In the genomic region with DNA sequence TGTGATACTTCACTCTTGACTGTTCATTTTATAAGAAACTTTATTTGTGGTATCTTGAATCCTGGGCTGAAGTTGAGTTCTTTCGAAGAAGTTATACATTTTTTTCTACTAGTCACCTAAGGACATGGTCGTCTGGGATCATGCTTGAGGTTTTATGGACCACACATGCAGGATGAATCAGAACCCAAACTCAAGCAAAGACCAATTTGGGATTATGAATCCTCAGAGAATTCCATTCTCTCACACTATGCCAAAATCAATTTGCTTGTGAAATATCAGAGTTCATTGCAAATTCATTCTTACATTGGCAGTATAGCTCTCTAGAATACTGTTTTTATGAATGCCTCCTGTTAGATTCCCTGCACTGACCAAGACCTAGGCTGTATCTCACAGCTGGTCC, we compare ENCODE assay signal across 32 cellular contexts.
DNase-seq lines count a peak whose midpoint lies in the region; ATAC-seq, FAIRE-seq and TF ChIP-seq lines count a peak whose summit lies in the region.
"Had no signal": no experiment of that assay in that cellular context is flagged by ENCODE, and none has a peak within 500 bp of the region (broad histone marks: within the 10 kb centered on the region; RNA-seq: fewer than 3 reads in every experiment).

No MANE protein-coding gene starts in this region.

- peaks cover 9% of the 10 kb centered on the region for H3K4me1 Mint-ChIP-seq in astrocyte (ENCODE audit: low read depth, unreplicated experiment)
- H3K4me1 Mint-ChIP-seq: activated CD4-positive, alpha-beta T cell treated with anti-CD3 and anti-CD28 coated beads, Interleukin-2, amount 10 ng/mL, durations not matched to agents 24 days and 14 days; memory B cell; neural crest cell; stimulated activated naive B cell treated with anti-CD40 and anti-IgM and Interleukin-4, amounts not matched to agents 10 μg/mL and 1 μg/mL and 100 μg/mL, for 72 hours had no signal

- WGBS in GM23248 (ENCODE audit: low coverage in 1 of 2, low lambda C conversion rate in 2 of 2, missing lambda C conversion rate in 2 of 2), 2 experiments, result 30 to 41% methylated on average over 2 of the region's 2 CpGs

- no peak for ATAC-seq in HG03571 (IDR thresholded peaks at IDR 0.05; ENCODE audit: unreplicated experiment)
- no peak for ATAC-seq in stimulated activated naive CD8-positive, alpha-beta T cell treated with anti-CD3 and anti-CD28 coated beads, Interleukin-15, Interleukin-2, amounts not matched to agents 100 U/mL and 50 U/mL, for 24 hours
- no peak for ATAC-seq in HG03175 (IDR thresholded peaks at IDR 0.05; ENCODE audit: unreplicated experiment)
- ATAC-seq: activated T-cell treated with anti-CD3 and anti-CD28 coated beads, Interleukin-2, amount 50 U/mL, for 4 hours; gastrocnemius medialis; right cardiac atrium; stimulated activated naive B cell treated with anti-CD40 and anti-IgM and Interleukin-4, amounts not matched to agents 10 μg/mL and 1 μg/mL and 100 μg/mL, for 72 hours had no signal

- H3K4me2 ChIP-seq in GM23248 (ENCODE audit: unreplicated experiment) (no peak overlapping the region), astrocyte (ENCODE audit: low read length) (no peak overlapping the region)
- H3K4me2 ChIP-seq: BLaER1, hepatocyte had no signal

- H3K9ac ChIP-seq in GM23248 (no peak overlapping the region), astrocyte (ENCODE audit: low read length) (no peak overlapping the region)
- H3K9ac ChIP-seq: BLaER1 had no signal

- no peaks in the 10 kb centered on the region for H4K20me1 ChIP-seq in GM23248 (ENCODE audit: insufficient read depth)
- no peaks in the 10 kb centered on the region for H4K20me1 ChIP-seq in astrocyte (ENCODE audit: insufficient read depth, low read length)
- H4K20me1 ChIP-seq: BLaER1 had no signal

- in situ Hi-C loops in GM23248 (cut with MboI), result no loop called here

- H3K79me2 ChIP-seq in GM23248 (ENCODE audit: insufficient read depth) (no peaks in the 10 kb centered on the region), astrocyte (ENCODE audit: insufficient read depth, low read length) (no peaks in the 10 kb centered on the region)
- H3K79me2 ChIP-seq: hepatocyte had no signal

- no peak for TF ChIP-seq CTCF in AG09309 (IDR thresholded peaks at IDR 0.05; ENCODE audit: control insufficient read depth, insufficient read depth, low read depth, low read length, missing control alignments)
- TF ChIP-seq CTCF in astrocyte (IDR thresholded peaks at IDR 0.05; ENCODE audit: insufficient read depth, low read depth, low read length), result no peak

- H3K4me1 ChIP-seq in GM23248 (ENCODE audit: insufficient read depth) (peaks cover 7% of the 10 kb centered on the region; the same call in 1 of the 2 replicates), astrocyte (ENCODE audit: insufficient read depth, low read length) (no peaks in the 10 kb centered on the region)
- H3K4me1 ChIP-seq: BLaER1, gastrocnemius medialis, testis had no signal

- H3F3A ChIP-seq in GM23248 (ENCODE audit: insufficient read depth), result no peaks in the 10 kb centered on the region

- H3K9me2 ChIP-seq in GM23248 (ENCODE audit: insufficient read depth), result no peaks in the 10 kb centered on the region

- no peaks in the 10 kb centered on the region for H3K27me3 ChIP-seq in GM23248 (replicated peaks; ENCODE audit: insufficient read depth)
- H3K27me3 ChIP-seq in astrocyte (ENCODE audit: insufficient read depth, low read length), result no peaks in the 10 kb centered on the region
- H3K27me3 ChIP-seq: BLaER1, brain microvascular endothelial cell, gastrocnemius medialis, hepatocyte, testis had no signal

- H3K36me3 Mint-ChIP-seq in astrocyte (ENCODE audit: low read depth, unreplicated experiment), result no peaks in the 10 kb centered on the region
- H3K36me3 Mint-ChIP-seq: memory B cell; stimulated activated naive B cell treated with anti-CD40 and anti-IgM and Interleukin-4, amounts not matched to agents 10 μg/mL and 1 μg/mL and 100 μg/mL, for 72 hours had no signal

- H3K4me3 ChIP-seq in AG09309 (ENCODE audit: control insufficient read depth, low read depth, low read length), result no peak overlapping the region
- H3K4me3 ChIP-seq in GM23248, result no peak overlapping the region
- no peak overlapping the region for H3K4me3 ChIP-seq in astrocyte (ENCODE audit: insufficient read depth, low read depth, low read length)
- H3K4me3 ChIP-seq: BLaER1, gastrocnemius medialis, hepatocyte had no signal

- no peaks in the 10 kb centered on the region for H3K27me3 Mint-ChIP-seq in astrocyte (ENCODE audit: low read depth, unreplicated experiment)

- H3K9me3 Mint-ChIP-seq in astrocyte (ENCODE audit: unreplicated experiment), result peaks cover 3% of the 10 kb centered on the region
- H3K9me3 Mint-ChIP-seq: activated CD4-positive, alpha-beta T cell treated with anti-CD3 and anti-CD28 coated beads, Interleukin-2, amount 10 ng/mL, durations not matched to agents 24 days and 14 days; neural crest cell had no signal

- H3K27ac ChIP-seq in GM23248 (no peak overlapping the region), astrocyte (ENCODE audit: low read depth, low read length) (no peak overlapping the region)
- H3K27ac ChIP-seq: BLaER1, brain microvascular endothelial cell, epithelial cell of prostate, gastrocnemius medialis, hepatocyte, testis, WERI-Rb-1 had no signal

- H2AFZ ChIP-seq in GM23248 (no peak overlapping the region), astrocyte (ENCODE audit: low read depth, low read length) (no peak overlapping the region)
- H2AFZ ChIP-seq: hepatocyte had no signal

- FAIRE-seq in astrocyte (lab: Jason Lieb, UNC), result no peak
- FAIRE-seq: urothelium cell line had no signal

- H3K27ac Mint-ChIP-seq in astrocyte (ENCODE audit: unreplicated experiment), result no peak overlapping the region
- H3K27ac Mint-ChIP-seq: activated CD4-positive, alpha-beta T cell treated with anti-CD3 and anti-CD28 coated beads, Interleukin-2, amount 10 ng/mL, durations not matched to agents 24 days and 14 days; memory B cell; stimulated activated naive B cell treated with anti-CD40 and anti-IgM and Interleukin-4, amounts not matched to agents 10 μg/mL and 1 μg/mL and 100 μg/mL, for 72 hours had no signal

- H3K36me3 ChIP-seq in GM23248 (ENCODE audit: low read depth) (no peaks in the 10 kb centered on the region), astrocyte (ENCODE audit: insufficient read depth, low read length) (no peaks in the 10 kb centered on the region)
- H3K36me3 ChIP-seq: BLaER1, brain microvascular endothelial cell, gastrocnemius medialis, WERI-Rb-1 had no signal

- no peaks in the 10 kb centered on the region for H3K9me3 ChIP-seq in GM23248 (ENCODE audit: low read depth)
- H3K9me3 ChIP-seq in astrocyte (ENCODE audit: insufficient read depth, low read depth, low read length), result no peaks in the 10 kb centered on the region
- H3K9me3 ChIP-seq: gastrocnemius medialis, testis had no signal

- DNase-seq in AG09309 (ENCODE audit: low read depth), result peak; percentile 87
- peak; percentile 61 for DNase-seq in GM23248
- peak; percentile 89 for DNase-seq in astrocyte (ENCODE audit: low read depth)
- peak; percentile 6 for DNase-seq in iris pigment epithelial cell (ENCODE audit: low read depth)
- no peak for DNase-seq in NCI-H82 treated with DMSO at 0.1 percent for 48 hours (lab: John Stamatoyannopoulos, UW; ENCODE audit: unreplicated experiment)
- DNase-seq in stimulated activated naive CD8-positive, alpha-beta T cell treated with anti-CD3 and anti-CD28 coated beads, Interleukin-15, Interleukin-2, amounts not matched to agents 100 U/mL and 50 U/mL, for 24 hours, result no peak
- DNase-seq: activated gamma-delta T cell treated with Interleukin-2 at 50 U/mL for 16 hours; activated T-cell treated with anti-CD3 and anti-CD28 coated beads, Interleukin-2, amount 50 U/mL, for 4 hours; brain microvascular endothelial cell; COR-L47; DMS53; effector CD4-positive, alpha-beta T cell; gastrocnemius medialis; NCI-H1092; NCI-H1694 treated with DMSO at 0.1 percent for 48 hours; NCI-H2171; NCI-H510A; SHP77 treated with DMSO at 0.1 percent for 48 hours; stimulated activated naive B cell treated with anti-CD40 and anti-IgM and Interleukin-4, amounts not matched to agents 10 μg/mL and 1 μg/mL and 100 μg/mL, for 72 hours; T1000; testis; WERI-Rb-1 had no signal

- no peak overlapping the region for H3K4me3 Mint-ChIP-seq in astrocyte (ENCODE audit: unreplicated experiment)
- H3K4me3 Mint-ChIP-seq: activated CD4-positive, alpha-beta T cell treated with anti-CD3 and anti-CD28 coated beads, Interleukin-2, amount 10 ng/mL, durations not matched to agents 24 days and 14 days; activated T-cell treated with anti-CD3 and anti-CD28 coated beads, Interleukin-2, amount 50 U/mL, for 4 hours; memory B cell; neural crest cell; stimulated activated naive B cell treated with anti-CD40 and anti-IgM and Interleukin-4, amounts not matched to agents 10 μg/mL and 1 μg/mL and 100 μg/mL, for 72 hours had no signal

Comparison
In these comparisons a context has a peak if more than half of its experiments do, and no peak if none do; other contexts are left out.
1. DNase-seq: peak in AG09309 (single experiment), GM23248 (single experiment), astrocyte (single experiment) and iris pigment epithelial cell (single experiment); none in NCI-H82 treated with DMSO at 0.1 percent for 48 hours (single experiment) and stimulated activated naive CD8-positive, alpha-beta T cell treated with anti-CD3 and anti-CD28 coated beads, Interleukin-15, Interleukin-2, amounts not matched to agents 100 U/mL and 50 U/mL, for 24 hours (single experiment).